ENCODE assay signal across 12 cellular contexts in genomic region chr11:1748467-1749019, GRCh38. TPM values are rescaled to one million over a fixed set of nuclear protein-coding genes. Genes with fewer than 3 reads are reported as not detected.
DNase-seq lines count a peak whose midpoint lies in the region; ATAC-seq and TF ChIP-seq lines count a peak whose summit lies in the region.
"Had no signal": no experiment of that assay in that cellular context is flagged by ENCODE, and none has a peak within 500 bp of the region (broad histone marks: within the 10 kb centered on the region; RNA-seq: fewer than 3 reads in every experiment).

No MANE protein-coding gene starts in this region.

- peaks cover 21% of the 10 kb centered on the region for H3K4me1 ChIP-seq in lower lobe of right lung
- H3K4me1 ChIP-seq in thoracic aorta (ENCODE audit: control insufficient read depth in 1 of 2, low read depth in 2 of 2), result peaks cover 32 to 65% of the 10 kb centered on the region in 2 donors

- H3K4me3 ChIP-seq in coronary artery, result peak overlapping the region; percentile 72
- peak overlapping the region; percentile 30 for H3K4me3 ChIP-seq in lower lobe of right lung
- H3K4me3 ChIP-seq in thoracic aorta, result peak overlapping the region; percentile 88
- H3K4me3 ChIP-seq: K562 had no signal

- H3K27ac ChIP-seq in coronary artery, result peak overlapping the region; percentile 77 to 87
- no peak overlapping the region for H3K27ac ChIP-seq in lower lobe of right lung
- peak overlapping the region; percentile 92 to 98 for H3K27ac ChIP-seq in thoracic aorta
- H3K27ac ChIP-seq: 22Rv1 had no signal

- TF ChIP-seq CTCF in coronary artery (IDR thresholded peaks at IDR 0.05), result no peak
- TF ChIP-seq CTCF in lower lobe of right lung (IDR thresholded peaks at IDR 0.05), result no peak
- TF ChIP-seq CTCF in thoracic aorta (IDR thresholded peaks at IDR 0.05), result no peak

- intact Hi-C loops in lower lobe of right lung (cut with DNase I), result no loop called here

- H3K36me3 ChIP-seq in lower lobe of right lung (peaks cover 17% of the 10 kb centered on the region), thoracic aorta (peaks cover 12% of the 10 kb centered on the region)

- DNase-seq in NCI-H1417 (lab: John Stamatoyannopoulos, UW) (peak in 2 of 3 experiments; percentile 49 to 59), NCI-H1417 treated with DMSO at 0.1 percent for 48 hours (lab: John Stamatoyannopoulos, UW) (no peak), coronary artery (ENCODE audit: low spot score) (no peak), lower lobe of right lung (peak; percentile 52), thoracic aorta (ENCODE audit: low spot score) (no peak), NCI-H1694 treated with DMSO at 0.1 percent for 48 hours (lab: John Stamatoyannopoulos, UW) (no peak)
- DNase-seq: activated CD4-positive, alpha-beta T cell treated with anti-CD3 and anti-CD28 coated beads for 1 hour; NCI-H526 treated with DMSO at 0.1 percent for 48 hours had no signal

- ATAC-seq in lower lobe of right lung, result no peak
- no peak for ATAC-seq in thoracic aorta (ENCODE audit: insufficient number of reproducible peaks, low FRiP score, low read depth)
- no peak for ATAC-seq in HG03175 (IDR thresholded peaks at IDR 0.05; ENCODE audit: unreplicated experiment)
- ATAC-seq in GM19328 (IDR thresholded peaks at IDR 0.05; ENCODE audit: unreplicated experiment), result no peak
- ATAC-seq: K562 had no signal

- H3K9me3 ChIP-seq in lower lobe of right lung, result no peaks in the 10 kb centered on the region
- H3K9me3 ChIP-seq in thoracic aorta, result no peaks in the 10 kb centered on the region

- H3K27me3 ChIP-seq in lower lobe of right lung (ENCODE audit: low read depth) (peaks cover 22% of the 10 kb centered on the region), thoracic aorta (replicated peaks; ENCODE audit: insufficient read depth) (no peaks in the 10 kb centered on the region)

RNA-seq across cellular contexts. Expression of gene IFITM10, which starts 1.9 kb away (rescaled TPM):
- total RNA-seq in lower lobe of right lung (9.2 TPM), thoracic aorta (10 to 100 TPM; 27.2 to 28.6 TPM)

RNA-seq across cellular contexts. Expression of gene CTSD, which starts 15.2 kb away (rescaled TPM):
- 2,919 TPM for total RNA-seq in lower lobe of right lung
- total RNA-seq in thoracic aorta, result 1,000 to 10,000 TPM in 1 of 2 donors, 100 to 1,000 TPM in 1; 427 to 1,049 TPM

RNA-seq across cellular contexts. Expression of gene KRTAP5-6, which starts 51.5 kb away (rescaled TPM):
- total RNA-seq in lower lobe of right lung (not detected), thoracic aorta (not detected)
- total RNA-seq: K562 had no signal

Comparison
In these comparisons a context has a peak if more than half of its experiments do, and no peak if none do; other contexts are left out.
1. DNase-seq: peak in NCI-H1417 (2 of 3) and lower lobe of right lung (single experiment); none in NCI-H1417 treated with DMSO at 0.1 percent for 48 hours (single experiment), coronary artery (single experiment), thoracic aorta (single experiment) and NCI-H1694 treated with DMSO at 0.1 percent for 48 hours (single experiment).
2. H3K4me3 ChIP-seq: peak in every context shown above with its lines; median percentile 88 in thoracic aorta; 72 in coronary artery; 30 in lower lobe of right lung.